Comparison of ENCODE assay signal across 13 cellular contexts in genomic region chr11:73269353-73270088, GRCh38. TPM values are rescaled to one million over a fixed set of nuclear protein-coding genes. Genes with fewer than 3 reads are reported as not detected.
DNase-seq lines count a peak whose midpoint lies in the region; ATAC-seq and TF ChIP-seq lines count a peak whose summit lies in the region.
"Had no signal": no experiment of that assay in that cellular context is flagged by ENCODE, and none has a peak within 500 bp of the region (broad histone marks: within the 10 kb centered on the region; RNA-seq: fewer than 3 reads in every experiment).

No MANE protein-coding gene starts in this region.

- intact Hi-C loops in posterior vena cava (cut with DNase I): no loop called here

- no peaks in the 10 kb centered on the region for H3F3A ChIP-seq in SK-N-SH (replicated peaks; ENCODE audit: insufficient read depth)

- H3K27ac ChIP-seq in SK-N-SH (ENCODE audit: low read depth in 2 of 2, low read length in 1 of 2): peak overlapping the region in 1 of 2 experiments; percentile 14; a peak in 1 of 4 replicates
- no peak overlapping the region for H3K27ac ChIP-seq in KMS-11
- H3K27ac ChIP-seq: pancreas, tibial artery had no signal

- TF ChIP-seq EP300 in SK-N-SH (IDR thresholded peaks at IDR 0.05; ENCODE audit: borderline replicate concordance in 1 of 2, low read depth in 1 of 2, low read length in 1 of 2): no peak

- H3K79me2 ChIP-seq in SK-N-SH (ENCODE audit: insufficient read depth) (no peaks in the 10 kb centered on the region), KMS-11 (ENCODE audit: insufficient read depth, low read depth) (no peaks in the 10 kb centered on the region)

- DNase-seq in SK-N-SH (no peak), epithelial cell of esophagus (ENCODE audit: low read depth) (peak; percentile 38), posterior vena cava (ENCODE audit: low spot score) (peak; percentile 64), putamen (ENCODE audit: low spot score) (no peak), 8988T (no peak)
- DNase-seq in effector CD4-positive, alpha-beta T cell: no peak
- DNase-seq: hippocampal formation; NCI-H524; stimulated activated CD4-positive, alpha-beta T cell treated with anti-CD3 and anti-CD28 coated beads, Interleukin-15, amount 100 ng/mL, for 24 hours had no signal

- 83% methylated on average over 8 of the region's 8 CpGs for WGBS in SK-N-SH (ENCODE audit: low lambda C conversion rate)

- H2AFZ ChIP-seq in SK-N-SH (ENCODE audit: low read depth): no peak overlapping the region
- H2AFZ ChIP-seq in KMS-11 (ENCODE audit: low read depth): no peak overlapping the region

- no peaks in the 10 kb centered on the region for H3K36me3 ChIP-seq in SK-N-SH (replicated peaks in 1 of 2; ENCODE audit: control insufficient read depth in 1 of 2, insufficient read depth in 2 of 2, low read length in 1 of 2)
- no peaks in the 10 kb centered on the region for H3K36me3 ChIP-seq in KMS-11 (ENCODE audit: insufficient read depth)
- H3K36me3 ChIP-seq: pancreas, tibial artery had no signal

- no peak overlapping the region for H3K9ac ChIP-seq in SK-N-SH
- H3K9ac ChIP-seq in KMS-11: no peak overlapping the region

- TF ChIP-seq CTCF in SK-N-SH (IDR thresholded peaks at IDR 0.05) (no peak), KMS-11 (conservative IDR thresholded peaks at IDR 0.05; ENCODE audit: low read depth, low read length) (no peak), epithelial cell of esophagus (IDR thresholded peaks at IDR 0.05; ENCODE audit: insufficient read depth, low read depth, low read length, missing control alignments) (no peak)

- TF ChIP-seq RAD21 in SK-N-SH (IDR thresholded peaks at IDR 0.05; ENCODE audit: low read length): no peak

- no peaks in the 10 kb centered on the region for H4K20me1 ChIP-seq in SK-N-SH (ENCODE audit: insufficient read depth)
- no peaks in the 10 kb centered on the region for H4K20me1 ChIP-seq in KMS-11 (ENCODE audit: insufficient read depth)

- H3K4me2 ChIP-seq in SK-N-SH (no peak overlapping the region), KMS-11 (peak overlapping the region; percentile 91; the same call in 1 of the 2 replicates)

- H3K9me3 ChIP-seq in SK-N-SH: no peaks in the 10 kb centered on the region
- H3K9me3 ChIP-seq: pancreas, tibial artery had no signal

- H3K27me3 ChIP-seq in SK-N-SH (ENCODE audit: insufficient read depth) (no peaks in the 10 kb centered on the region), KMS-11 (ENCODE audit: insufficient read depth, low read depth) (no peaks in the 10 kb centered on the region)
- H3K27me3 ChIP-seq: tibial artery had no signal

- H3K4me1 ChIP-seq in SK-N-SH (ENCODE audit: control insufficient read depth in 1 of 2, insufficient read depth in 2 of 2, low read depth in 1 of 2, low read length in 1 of 2): peaks cover 3 to 52% of the 10 kb centered on the region in 2 experiments; a peak in 2 of 4 replicates
- peaks cover 59% of the 10 kb centered on the region for H3K4me1 ChIP-seq in KMS-11 (ENCODE audit: low read depth, poor library complexity, severe bottlenecking)

- H3K4me3 ChIP-seq in SK-N-SH (ENCODE audit: low read depth in 2 of 2, low read length in 1 of 2) (no peak overlapping the region), KMS-11 (IDR thresholded peaks at IDR 0.05; ENCODE audit: insufficient read depth, low read depth, low read length) (no peak overlapping the region), epithelial cell of esophagus (ENCODE audit: low read length) (no peak overlapping the region)
- H3K4me3 ChIP-seq: pancreas, tibial artery had no signal

- POLR2A ChIA-PET in SK-N-SH (lab: Yijun Ruan, JAX): interaction anchor here (1.2 kb wide), 1 partner anchor 127 kb away, joined by 4 read pairs; the partner anchor contains the start of gene FCHSD2

- CTCF ChIA-PET in SK-N-SH (lab: Yijun Ruan, JAX): interaction anchor here (1.1 to 15.0 kb wide), 7 partner anchors 10 to 479 kb away, joined by 3 to 179 read pairs (median 3); no protein-coding TSS in a partner anchor

- H3K9me2 ChIP-seq in SK-N-SH: no peaks in the 10 kb centered on the region

- ATAC-seq in SK-N-SH treated with all-trans-retinoic acid at 6 μM for 48 hours: no peak; the same call in 2 of the 3 replicates

TF ChIP-seq in SK-N-SH, 30 proteins besides CTCF, POLR2A, EP300 and RAD21:
- TF ChIP-seq FOXJ3 (CRISPR knock-in tag; IDR thresholded peaks at IDR 0.05) (no peak), TCF12 (IDR thresholded peaks at IDR 0.05) (peak; percentile 13; the same call in 1 of the 2 replicates), FOXM1 (IDR thresholded peaks at IDR 0.05; ENCODE audit: low read depth) (no peak)

TF ChIP-seq in SK-N-SH treated with all-trans-retinoic acid at 6 μM for 48 hours, 23 proteins besides CTCF, POLR2A, EP300 and RAD21 (continues in another document):
- TF ChIP-seq, protein P1, sequence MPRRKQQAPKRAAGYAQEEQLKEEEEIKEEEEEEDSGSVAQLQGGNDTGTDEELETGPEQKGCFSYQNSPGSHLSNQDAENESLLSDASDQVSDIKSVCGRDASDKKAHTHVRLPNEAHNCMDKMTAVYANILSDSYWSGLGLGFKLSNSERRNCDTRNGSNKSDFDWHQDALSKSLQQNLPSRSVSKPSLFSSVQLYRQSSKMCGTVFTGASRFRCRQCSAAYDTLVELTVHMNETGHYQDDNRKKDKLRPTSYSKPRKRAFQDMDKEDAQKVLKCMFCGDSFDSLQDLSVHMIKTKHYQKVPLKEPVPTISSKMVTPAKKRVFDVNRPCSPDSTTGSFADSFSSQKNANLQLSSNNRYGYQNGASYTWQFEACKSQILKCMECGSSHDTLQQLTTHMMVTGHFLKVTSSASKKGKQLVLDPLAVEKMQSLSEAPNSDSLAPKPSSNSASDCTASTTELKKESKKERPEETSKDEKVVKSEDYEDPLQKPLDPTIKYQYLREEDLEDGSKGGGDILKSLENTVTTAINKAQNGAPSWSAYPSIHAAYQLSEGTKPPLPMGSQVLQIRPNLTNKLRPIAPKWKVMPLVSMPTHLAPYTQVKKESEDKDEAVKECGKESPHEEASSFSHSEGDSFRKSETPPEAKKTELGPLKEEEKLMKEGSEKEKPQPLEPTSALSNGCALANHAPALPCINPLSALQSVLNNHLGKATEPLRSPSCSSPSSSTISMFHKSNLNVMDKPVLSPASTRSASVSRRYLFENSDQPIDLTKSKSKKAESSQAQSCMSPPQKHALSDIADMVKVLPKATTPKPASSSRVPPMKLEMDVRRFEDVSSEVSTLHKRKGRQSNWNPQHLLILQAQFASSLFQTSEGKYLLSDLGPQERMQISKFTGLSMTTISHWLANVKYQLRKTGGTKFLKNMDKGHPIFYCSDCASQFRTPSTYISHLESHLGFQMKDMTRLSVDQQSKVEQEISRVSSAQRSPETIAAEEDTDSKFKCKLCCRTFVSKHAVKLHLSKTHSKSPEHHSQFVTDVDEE (CRISPR knock-in tag; IDR thresholded peaks at IDR 0.05): no peak
- TF ChIP-seq CSDC2 (CRISPR knock-in tag; IDR thresholded peaks at IDR 0.05) (no peak), POU6F1 (CRISPR knock-in tag; IDR thresholded peaks at IDR 0.05; ENCODE audit: borderline replicate concordance, low read depth) (no peak), TOX (CRISPR knock-in tag; IDR thresholded peaks at IDR 0.05; ENCODE audit: borderline replicate concordance) (no peak), BACH2 (CRISPR knock-in tag; IDR thresholded peaks at IDR 0.05; ENCODE audit: borderline replicate concordance) (no peak), TCF4 (CRISPR knock-in tag; IDR thresholded peaks at IDR 0.05; ENCODE audit: borderline replicate concordance) (no peak), RARB (CRISPR knock-in tag; IDR thresholded peaks at IDR 0.05) (no peak), ZNF8 (CRISPR knock-in tag; IDR thresholded peaks at IDR 0.05) (no peak), GLIS3 (CRISPR knock-in tag; IDR thresholded peaks at IDR 0.05) (no peak)
- TF ChIP-seq, protein P2, sequence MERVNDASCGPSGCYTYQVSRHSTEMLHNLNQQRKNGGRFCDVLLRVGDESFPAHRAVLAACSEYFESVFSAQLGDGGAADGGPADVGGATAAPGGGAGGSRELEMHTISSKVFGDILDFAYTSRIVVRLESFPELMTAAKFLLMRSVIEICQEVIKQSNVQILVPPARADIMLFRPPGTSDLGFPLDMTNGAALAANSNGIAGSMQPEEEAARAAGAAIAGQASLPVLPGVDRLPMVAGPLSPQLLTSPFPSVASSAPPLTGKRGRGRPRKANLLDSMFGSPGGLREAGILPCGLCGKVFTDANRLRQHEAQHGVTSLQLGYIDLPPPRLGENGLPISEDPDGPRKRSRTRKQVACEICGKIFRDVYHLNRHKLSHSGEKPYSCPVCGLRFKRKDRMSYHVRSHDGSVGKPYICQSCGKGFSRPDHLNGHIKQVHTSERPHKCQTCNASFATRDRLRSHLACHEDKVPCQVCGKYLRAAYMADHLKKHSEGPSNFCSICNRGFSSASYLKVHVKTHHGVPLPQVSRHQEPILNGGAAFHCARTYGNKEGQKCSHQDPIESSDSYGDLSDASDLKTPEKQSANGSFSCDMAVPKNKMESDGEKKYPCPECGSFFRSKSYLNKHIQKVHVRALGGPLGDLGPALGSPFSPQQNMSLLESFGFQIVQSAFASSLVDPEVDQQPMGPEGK (CRISPR knock-in tag; IDR thresholded peaks at IDR 0.05; ENCODE audit: borderline replicate concordance): no peak

RNA-seq across cellular contexts. Expression of gene P2RY6, which starts 2.6 kb away (rescaled TPM):
- polyA plus RNA-seq in SK-N-SH (2012; rRNA removed): 0.15 and 0.16 TPM in 2 replicates
- 0.09 and 0.31 TPM in 2 replicates for polyA plus RNA-seq in SK-N-SH (2012; cell fraction: cytosol; rRNA removed)
- 0.26 and 0.27 TPM in 2 replicates for polyA plus RNA-seq in SK-N-SH (2012; cell fraction: nucleus; rRNA removed)
- total RNA-seq in posterior vena cava: 1 to 10 TPM; 2.5 to 4.9 TPM

RNA-seq across cellular contexts. Expression of gene ARHGEF17, which starts 38.6 kb away (rescaled TPM):
- polyA plus RNA-seq in SK-N-SH (2012; rRNA removed): 45.9 and 48.4 TPM in 2 replicates
- 8.0 and 13.3 TPM in 2 replicates for polyA plus RNA-seq in SK-N-SH (2012; cell fraction: cytosol; rRNA removed)
- polyA plus RNA-seq in SK-N-SH (2012; cell fraction: nucleus; rRNA removed): 273 and 324 TPM in 2 replicates
- total RNA-seq in posterior vena cava: 10 to 100 TPM; 88.6 to 99.1 TPM

RNA-seq across cellular contexts. Expression of gene P2RY2, which starts 51.4 kb away (rescaled TPM):
- 0.12 and 0.13 TPM in 2 replicates for polyA plus RNA-seq in SK-N-SH (2012; rRNA removed)
- 0.05 and 0.07 TPM in 2 replicates for polyA plus RNA-seq in SK-N-SH (2012; cell fraction: cytosol; rRNA removed)
- polyA plus RNA-seq in SK-N-SH (2012; cell fraction: nucleus; rRNA removed): 0.02 and 0.14 TPM in 2 replicates
- total RNA-seq in posterior vena cava: 1 to 10 TPM in 1 of 2 donors, under 1 TPM in 1; 0.74 to 3.1 TPM

Comparison
In these comparisons a context has a peak if more than half of its experiments do, and no peak if none do; other contexts are left out.
1. DNase-seq: peak in epithelial cell of esophagus (single experiment) and posterior vena cava (single experiment); none in SK-N-SH (single experiment), effector CD4-positive, alpha-beta T cell (single experiment), putamen (single experiment) and 8988T (single experiment).